In genomic region chr14:91377700-91378652, GRCh38 we compare ENCODE assay signal across 9 cellular contexts. TPM values are rescaled to one million over a fixed set of nuclear protein-coding genes. Genes with fewer than 3 reads are reported as not detected.
DNase-seq lines count a peak whose midpoint lies in the region; ATAC-seq and TF ChIP-seq lines count a peak whose summit lies in the region.
"Had no signal": no experiment of that assay in that cellular context is flagged by ENCODE, and none has a peak within 500 bp of the region (broad histone marks: within the 10 kb centered on the region; RNA-seq: fewer than 3 reads in every experiment).

No MANE protein-coding gene starts in this region.

- intact Hi-C loops in PC-3 (cut with micrococcal nuclease) = loop anchor here (1.0 kb wide), 1 partner anchor 38 kb away; no protein-coding TSS in a partner anchor

- H3K27me3 ChIP-seq in PC-3 (ENCODE audit: low read length) = no peaks in the 10 kb centered on the region
- H3K27me3 ChIP-seq in effector memory CD4-positive, alpha-beta T cell (replicated peaks; ENCODE audit: control insufficient read depth, insufficient read depth, low read length, poor library complexity, severe bottlenecking) = no peaks in the 10 kb centered on the region
- no peaks in the 10 kb centered on the region for H3K27me3 ChIP-seq in SJCRH30

- no peaks in the 10 kb centered on the region for H3K9me3 ChIP-seq in PC-3 (ENCODE audit: low read length)
- H3K9me3 ChIP-seq in effector memory CD4-positive, alpha-beta T cell (ENCODE audit: control insufficient read depth, low read length) = no peaks in the 10 kb centered on the region
- no peaks in the 10 kb centered on the region for H3K9me3 ChIP-seq in SJCRH30 (replicated peaks)

- H3F3A ChIP-seq in PC-3 (ENCODE audit: low read length, unreplicated experiment) = no peaks in the 10 kb centered on the region

- H3K4me3 ChIP-seq in PC-3 (ENCODE audit: low read length) (no peak overlapping the region), SJCRH30 (no peak overlapping the region)
- no peak overlapping the region for H3K4me3 ChIP-seq in effector memory CD4-positive, alpha-beta T cell (ENCODE audit: insufficient read depth, low read depth, low read length, poor library complexity, severe bottlenecking)
- H3K4me3 ChIP-seq: cardiac muscle cell had no signal

- no peaks in the 10 kb centered on the region for H3K27me3 Mint-ChIP-seq in activated T-cell treated with anti-CD3 and anti-CD28 coated beads, Interleukin-2, amount 50 U/mL, for 24 hours

- H3K36me3 Mint-ChIP-seq in activated T-cell treated with anti-CD3 and anti-CD28 coated beads, Interleukin-2, amount 50 U/mL, for 24 hours (ENCODE audit: low read depth) = peaks cover 61% of the 10 kb centered on the region

- H3K27ac ChIP-seq in PC-3 (ENCODE audit: low read length) (no peak overlapping the region), SJCRH30 (no peak overlapping the region)
- H3K27ac ChIP-seq in effector memory CD4-positive, alpha-beta T cell (ENCODE audit: insufficient read depth, low read length, poor library complexity, severe bottlenecking) = peak overlapping the region; percentile 28
- H3K27ac ChIP-seq: cardiac muscle cell had no signal

- DNase-seq in activated T-cell treated with anti-CD3 and anti-CD28 coated beads, Interleukin-2, amount 50 U/mL, for 24 hours = peak; percentile 74
- DNase-seq in activated T-cell treated with anti-CD3 and anti-CD28 coated beads for 4 hours (no peak), PC-3 (peak; percentile 3), SJCRH30 (no peak), H4 (ENCODE audit: low spot score) (no peak)
- no peak for DNase-seq in effector memory CD4-positive, alpha-beta T cell
- peak; percentile 65 for DNase-seq in stimulated activated naive CD8-positive, alpha-beta T cell treated with anti-CD3 and anti-CD28 coated beads, Interleukin-15, Interleukin-2, amounts not matched to agents 100 U/mL and 50 U/mL, for 24 hours

- H4K20me1 ChIP-seq in PC-3 (ENCODE audit: low read length) = no peaks in the 10 kb centered on the region

- H3K9me2 ChIP-seq in PC-3 (replicated peaks; ENCODE audit: low read length) = no peaks in the 10 kb centered on the region

- peaks cover 49% of the 10 kb centered on the region for H3K79me2 ChIP-seq in PC-3 (ENCODE audit: low read length)

- CTCF ChIA-PET in PC-3 (lab: Charles Lee) = interaction anchor here (0.6 to 1.2 kb wide), 2 partner anchors 38 to 40 kb away, joined by 3 read pairs; partner anchors contain the start of gene CCDC88C

- no peak overlapping the region for H2AFZ ChIP-seq in PC-3 (ENCODE audit: low read length)

- no peaks in the 10 kb centered on the region for H3K36me3 ChIP-seq in PC-3 (ENCODE audit: low read depth, low read length)
- peaks cover 10% of the 10 kb centered on the region for H3K36me3 ChIP-seq in effector memory CD4-positive, alpha-beta T cell (ENCODE audit: control insufficient read depth, insufficient read depth, low read length)
- H3K36me3 ChIP-seq in SJCRH30 = no peaks in the 10 kb centered on the region
- H3K36me3 ChIP-seq: cardiac muscle cell had no signal

- H3K9me3 Mint-ChIP-seq in activated T-cell treated with anti-CD3 and anti-CD28 coated beads, Interleukin-2, amount 50 U/mL, for 24 hours = no peaks in the 10 kb centered on the region

- peaks cover 99% of the 10 kb centered on the region for H3K4me1 Mint-ChIP-seq in activated T-cell treated with anti-CD3 and anti-CD28 coated beads, Interleukin-2, amount 50 U/mL, for 24 hours (ENCODE audit: low read depth)

- no TSS peak for BruUV-seq in PC-3 (replicated peaks; lab: Mats Ljungman, UMichigan)

- H3K4me3 Mint-ChIP-seq in activated T-cell treated with anti-CD3 and anti-CD28 coated beads, Interleukin-2, amount 50 U/mL, for 24 hours = peak overlapping the region; percentile 26

- H3K4me2 ChIP-seq in PC-3 (ENCODE audit: low read length) = no peak overlapping the region

- TF ChIP-seq CTCF in PC-3 (conservative IDR thresholded peaks at IDR 0.05; ENCODE audit: low read depth, low read length) = no peak

- H3K9ac ChIP-seq in PC-3 (ENCODE audit: low read length) = no peak overlapping the region

- H3K4me1 ChIP-seq in PC-3 (ENCODE audit: insufficient read depth, low read length) (peaks cover 39% of the 10 kb centered on the region), SJCRH30 (peaks cover 54% of the 10 kb centered on the region)
- H3K4me1 ChIP-seq in effector memory CD4-positive, alpha-beta T cell (ENCODE audit: control insufficient read depth, insufficient read depth, low read length, poor library complexity, severe bottlenecking) = peaks cover 93% of the 10 kb centered on the region

- POLR2A ChIA-PET in PC-3 (lab: Charles Lee; ENCODE audit: unreplicated experiment) = no interaction called here

- ATAC-seq in PC-3 = peak; percentile 48
- peak; percentile 72 for ATAC-seq in stimulated activated naive CD8-positive, alpha-beta T cell treated with anti-CD3 and anti-CD28 coated beads, Interleukin-15, Interleukin-2, amounts not matched to agents 100 U/mL and 50 U/mL, for 24 hours
- no peak for ATAC-seq in HG03571 (IDR thresholded peaks at IDR 0.05; ENCODE audit: unreplicated experiment)

- H3K27ac Mint-ChIP-seq in activated T-cell treated with anti-CD3 and anti-CD28 coated beads, Interleukin-2, amount 50 U/mL, for 24 hours = peak overlapping the region; percentile 91

RNA-seq across cellular contexts. Expression of gene CCDC88C, which starts 39.6 kb away (rescaled TPM):
- total RNA-seq in PC-3 (2014; rRNA removed) = 19.7 and 27.4 TPM in 2 replicates
- total RNA-seq in SJCRH30 (2014; rRNA removed; shearing (Covaris generic)) = 8.9 TPM in 2 replicates
- total RNA-seq in H4 (2014; rRNA removed; shearing (Covaris generic)) = 2.3 and 2.4 TPM in 2 replicates

Comparison
In these comparisons a context has a peak if more than half of its experiments do, and no peak if none do; other contexts are left out.
1. DNase-seq: peak in activated T-cell treated with anti-CD3 and anti-CD28 coated beads, Interleukin-2, amount 50 U/mL, for 24 hours (single experiment), PC-3 (single experiment) and stimulated activated naive CD8-positive, alpha-beta T cell treated with anti-CD3 and anti-CD28 coated beads, Interleukin-15, Interleukin-2, amounts not matched to agents 100 U/mL and 50 U/mL, for 24 hours (single experiment); none in activated T-cell treated with anti-CD3 and anti-CD28 coated beads for 4 hours (single experiment), effector memory CD4-positive, alpha-beta T cell (0 of 3), SJCRH30 (0 of 2) and H4 (single experiment).